25 cellular contexts compared by ENCODE assay signal in the genomic region with DNA sequence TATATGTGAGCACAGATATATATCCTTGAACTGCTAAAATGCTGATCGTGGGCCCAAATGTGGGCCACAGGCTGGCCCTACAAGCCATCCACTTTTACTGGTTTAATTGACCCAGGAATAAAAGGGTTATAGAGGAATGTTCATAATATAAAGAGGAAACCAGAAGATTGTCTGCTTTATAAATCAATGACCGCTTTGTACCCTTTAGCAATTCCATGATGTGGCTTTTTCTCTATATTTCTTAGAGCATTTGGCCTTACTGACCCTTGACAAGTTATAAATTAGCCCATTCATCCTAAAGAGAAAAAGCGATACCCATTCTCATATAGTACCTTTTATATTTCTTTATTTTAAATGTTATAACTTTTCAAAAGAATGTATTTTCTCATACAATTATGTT.
DNase-seq lines count a peak whose midpoint lies in the region; ATAC-seq, FAIRE-seq and TF ChIP-seq lines count a peak whose summit lies in the region.
"Had no signal": no experiment of that assay in that cellular context is flagged by ENCODE, and none has a peak within 500 bp of the region (broad histone marks: within the 10 kb centered on the region; RNA-seq: fewer than 3 reads in every experiment).

No MANE protein-coding gene starts in this region.

- no peaks in the 10 kb centered on the region for H3K9me2 ChIP-seq in Karpas-422 (replicated peaks; ENCODE audit: insufficient read depth, low read length)

- no peak overlapping the region for H3K4me3 Mint-ChIP-seq in WTC11
- H3K4me3 Mint-ChIP-seq: B cell; CD4-positive, alpha-beta T cell; CD8-positive, alpha-beta T cell had no signal

- DNase-seq in COLO829 (ENCODE audit: low spot score) (peak; percentile 63), Karpas-422 (no peak), kidney (no peak), amniotic stem cell (lab: John Stamatoyannopoulos, UW) (no peak), WTC11 (ENCODE audit: low spot score) (no peak), NCI-H1930 (lab: John Stamatoyannopoulos, UW) (no peak)
- DNase-seq: AML-193; CD4-positive, alpha-beta T cell; CD8-positive, alpha-beta T cell; COR-L47; DMS 273 treated with DMSO at 0.1 percent for 48 hours; DMS153; DMS53; DMS79; DND-41; EL; GDM1 had no signal

- H3K4me3 ChIP-seq in Karpas-422 (ENCODE audit: low read length) (no peak overlapping the region), kidney (ENCODE audit: low read length in 2 of 2) (no peak overlapping the region)
- H3K4me3 ChIP-seq: A549; BLaER1 treated with 17β-estradiol and CSF1 and Interleukin-3, amounts not matched to agents 10 nM and 100 nM; GM12878 had no signal

- peaks cover 15% of the 10 kb centered on the region for H3K4me1 ChIP-seq in Karpas-422 (ENCODE audit: low read length)
- H3K4me1 ChIP-seq in kidney (ENCODE audit: control insufficient read depth in 1 of 2, insufficient read depth in 1 of 2, low read depth in 1 of 2, low read length in 2 of 2), result no peaks in the 10 kb centered on the region
- H3K4me1 ChIP-seq: A549 had no signal

- no peaks in the 10 kb centered on the region for H3K79me2 ChIP-seq in Karpas-422 (ENCODE audit: low read length)

- no peaks in the 10 kb centered on the region for H3K27me3 Mint-ChIP-seq in WTC11 (ENCODE audit: low read depth)
- H3K27me3 Mint-ChIP-seq: B cell; CD4-positive, alpha-beta T cell had no signal

- H4K20me1 ChIP-seq in Karpas-422 (ENCODE audit: insufficient read depth, low read depth, low read length), result no peaks in the 10 kb centered on the region
- H4K20me1 ChIP-seq: BLaER1 treated with 17β-estradiol and CSF1 and Interleukin-3, amounts not matched to agents 10 nM and 100 nM had no signal

- FAIRE-seq in kidney (lab: Jason Lieb, UNC), result peak; percentile 32
- FAIRE-seq: A549, GM12878, GM12892, GM18507 had no signal

- no peaks in the 10 kb centered on the region for H3K27me3 ChIP-seq in Karpas-422 (ENCODE audit: low read length)
- H3K27me3 ChIP-seq: BLaER1 treated with 17β-estradiol and CSF1 and Interleukin-3, amounts not matched to agents 10 nM and 100 nM had no signal

- CTCF ChIA-PET in WTC11 (lab: Charles Lee), result no interaction called here

- no peaks in the 10 kb centered on the region for H3K9me3 Mint-ChIP-seq in WTC11
- H3K9me3 Mint-ChIP-seq: CD8-positive, alpha-beta T cell had no signal

- no peak for ATAC-seq in WTC11
- ATAC-seq: A549; CD8-positive, alpha-beta T cell; GM12878 had no signal

- H3K9me3 ChIP-seq in Karpas-422 (ENCODE audit: low read length), result no peaks in the 10 kb centered on the region
- H3K9me3 ChIP-seq in kidney (ENCODE audit: control insufficient read depth in 1 of 2, low read length in 2 of 2), result no peaks in the 10 kb centered on the region
- H3K9me3 ChIP-seq: A549 had no signal

- no peaks in the 10 kb centered on the region for H3K4me1 Mint-ChIP-seq in WTC11

- no peak overlapping the region for H3K27ac ChIP-seq in Karpas-422 (ENCODE audit: low read length)
- H3K27ac ChIP-seq in kidney (ENCODE audit: low read depth in 2 of 2, low read length in 2 of 2), result no peak overlapping the region
- H3K27ac ChIP-seq: 22Rv1; A549; BLaER1 treated with 17β-estradiol and CSF1 and Interleukin-3, amounts not matched to agents 10 nM and 100 nM; C4-2B had no signal

- H3K27ac Mint-ChIP-seq in WTC11, result no peak overlapping the region
- H3K27ac Mint-ChIP-seq: B cell; CD4-positive, alpha-beta T cell; CD8-positive, alpha-beta T cell had no signal

- POLR2A ChIA-PET in WTC11 (lab: Charles Lee), result no interaction called here

- no peak for TF ChIP-seq CTCF in kidney (IDR thresholded peaks at IDR 0.05; ENCODE audit: borderline replicate concordance, extremely low read depth, insufficient read depth)
- TF ChIP-seq CTCF in WTC11 (IDR thresholded peaks at IDR 0.05), result no peak

- no peak overlapping the region for H3K9ac ChIP-seq in Karpas-422 (ENCODE audit: low read length)
- H3K9ac ChIP-seq in kidney (ENCODE audit: low read length in 2 of 2), result no peak overlapping the region
- H3K9ac ChIP-seq: BLaER1 treated with 17β-estradiol and CSF1 and Interleukin-3, amounts not matched to agents 10 nM and 100 nM had no signal

- no peaks in the 10 kb centered on the region for H3K36me3 ChIP-seq in Karpas-422 (ENCODE audit: insufficient read depth, low read length)
- H3K36me3 ChIP-seq in kidney (ENCODE audit: control insufficient read depth in 1 of 2, insufficient read depth in 2 of 2, low read length in 2 of 2), result no peaks in the 10 kb centered on the region
- H3K36me3 ChIP-seq: BLaER1 treated with 17β-estradiol and CSF1 and Interleukin-3, amounts not matched to agents 10 nM and 100 nM had no signal

- H2AFZ ChIP-seq in Karpas-422 (ENCODE audit: low read length), result 0 out of 2 replicates have a peak overlapping the region, but pooled peaks have one; percentile 6

- no peak overlapping the region for H3K4me2 ChIP-seq in Karpas-422 (ENCODE audit: low read depth, low read length, poor library complexity, severe bottlenecking)
- H3K4me2 ChIP-seq: A549; BLaER1 treated with 17β-estradiol and CSF1 and Interleukin-3, amounts not matched to agents 10 nM and 100 nM had no signal

- no peaks in the 10 kb centered on the region for H3K36me3 Mint-ChIP-seq in WTC11

- intact Hi-C loops in kidney (cut with DNase I), result no loop called here

TF ChIP-seq in WTC11, 78 proteins besides CTCF, POLR2A, EP300 and RAD21 (continues in another document):
- TF ChIP-seq GABPB1 (CRISPR knock-in tag; IDR thresholded peaks at IDR 0.05) (no peak), NFATC4 (CRISPR knock-in tag; IDR thresholded peaks at IDR 0.05) (no peak), ZNF425 (CRISPR knock-in tag; conservative IDR thresholded peaks at IDR 0.05) (no peak), EMX1 (CRISPR knock-in tag; IDR thresholded peaks at IDR 0.05) (no peak), ERG (CRISPR knock-in tag; IDR thresholded peaks at IDR 0.05) (no peak), CDX4 (CRISPR knock-in tag; IDR thresholded peaks at IDR 0.05; ENCODE audit: borderline replicate concordance) (no peak), CREB1 (CRISPR knock-in tag; IDR thresholded peaks at IDR 0.05) (no peak)
- TF ChIP-seq, protein P1, sequence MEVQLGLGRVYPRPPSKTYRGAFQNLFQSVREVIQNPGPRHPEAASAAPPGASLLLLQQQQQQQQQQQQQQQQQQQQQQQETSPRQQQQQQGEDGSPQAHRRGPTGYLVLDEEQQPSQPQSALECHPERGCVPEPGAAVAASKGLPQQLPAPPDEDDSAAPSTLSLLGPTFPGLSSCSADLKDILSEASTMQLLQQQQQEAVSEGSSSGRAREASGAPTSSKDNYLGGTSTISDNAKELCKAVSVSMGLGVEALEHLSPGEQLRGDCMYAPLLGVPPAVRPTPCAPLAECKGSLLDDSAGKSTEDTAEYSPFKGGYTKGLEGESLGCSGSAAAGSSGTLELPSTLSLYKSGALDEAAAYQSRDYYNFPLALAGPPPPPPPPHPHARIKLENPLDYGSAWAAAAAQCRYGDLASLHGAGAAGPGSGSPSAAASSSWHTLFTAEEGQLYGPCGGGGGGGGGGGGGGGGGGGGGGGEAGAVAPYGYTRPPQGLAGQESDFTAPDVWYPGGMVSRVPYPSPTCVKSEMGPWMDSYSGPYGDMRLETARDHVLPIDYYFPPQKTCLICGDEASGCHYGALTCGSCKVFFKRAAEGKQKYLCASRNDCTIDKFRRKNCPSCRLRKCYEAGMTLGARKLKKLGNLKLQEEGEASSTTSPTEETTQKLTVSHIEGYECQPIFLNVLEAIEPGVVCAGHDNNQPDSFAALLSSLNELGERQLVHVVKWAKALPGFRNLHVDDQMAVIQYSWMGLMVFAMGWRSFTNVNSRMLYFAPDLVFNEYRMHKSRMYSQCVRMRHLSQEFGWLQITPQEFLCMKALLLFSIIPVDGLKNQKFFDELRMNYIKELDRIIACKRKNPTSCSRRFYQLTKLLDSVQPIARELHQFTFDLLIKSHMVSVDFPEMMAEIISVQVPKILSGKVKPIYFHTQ (CRISPR knock-in tag; IDR thresholded peaks at IDR 0.05), result no peak
